In genomic region chr1:177287996-177288395, GRCh38 we compare ENCODE assay signal across 24 cellular contexts.
"Had no signal": no experiment of that assay in that cellular context is flagged by ENCODE, and none has a peak within 500 bp of the region (broad histone marks: within the 10 kb centered on the region; RNA-seq: fewer than 3 reads in every experiment).

No MANE protein-coding gene starts in this region.

- H3K4me1 ChIP-seq: gastrocnemius medialis, heart left ventricle, left lung, parathyroid adenoma, right lobe of liver, thyroid gland, vagina had no signal

- H3K9ac ChIP-seq: parathyroid adenoma had no signal

- H3K4me3 ChIP-seq: gastrocnemius medialis, heart left ventricle, left lung, mucosa of descending colon, right lobe of liver, thyroid gland, vagina had no signal

- ATAC-seq: esophagus mucosa; gastrocnemius medialis; heart left ventricle; mucosa of descending colon; natural killer cell treated with Interleukin-12 subunit alpha and Interleukin-12 subunit beta and Interleukin-15 and Interleukin-18, amount 100 ng/mL, for 72 hours; right lobe of liver; stimulated activated naive B cell treated with anti-CD40 and anti-IgM and Interleukin-4, amounts not matched to agents 10 μg/mL and 1 μg/mL and 100 μg/mL, for 72 hours had no signal

- H3K79me2 ChIP-seq: parathyroid adenoma had no signal

- H2AFZ ChIP-seq: parathyroid adenoma had no signal

- DNase-seq: cerebellar nuclear complex; cortex of kidney; effector CD4-positive, alpha-beta T cell; foreskin fibroblast; gastrocnemius medialis; heart left ventricle; hippocampal formation; left cardiac atrium; left lung; mucosa of descending colon; naive B cell; right lobe of liver; small intestine; stimulated activated CD4-positive, alpha-beta T cell treated with anti-CD3 and anti-CD28 coated beads, Interleukin-15, amount 100 ng/mL, for 24 hours; stimulated activated CD4-positive, alpha-beta T cell treated with anti-CD3 and anti-CD28 coated beads, Interleukin-2, amount 100 ng/mL, for 48 hours; stimulated activated naive B cell treated with anti-CD40 and anti-IgM and Interleukin-4, amounts not matched to agents 10 μg/mL and 1 μg/mL and 100 μg/mL, for 72 hours; thyroid gland; trophoblast cell had no signal

- H3K9me3 ChIP-seq: gastrocnemius medialis, heart left ventricle, left lung, mucosa of descending colon, neutrophil, right lobe of liver, thyroid gland, vagina had no signal

- H3K36me3 ChIP-seq: gastrocnemius medialis, heart left ventricle, left lung, neutrophil, right lobe of liver, thyroid gland, vagina had no signal

- H3K27me3 ChIP-seq: gastrocnemius medialis, heart left ventricle, left lung, neutrophil, right lobe of liver, thyroid gland, vagina had no signal

- H3K27ac ChIP-seq: epithelial cell of prostate, gastrocnemius medialis, heart left ventricle, left lung, neutrophil, parathyroid adenoma, right lobe of liver, thyroid gland, vagina had no signal
